1 cellular context compared by ENCODE assay signal in genomic region chr17:78935419-78936323, GRCh38.
TF ChIP-seq lines count a peak whose summit lies in the region.

No MANE protein-coding gene starts in this region.

TF ChIP-seq in HEK293, 187 proteins besides CTCF, POLR2A, EP300 and RAD21 (continued from another document and continues in another):
- peak; percentile 94 for TF ChIP-seq ZIC2 (tag by site-specific recombination; IDR thresholded peaks at IDR 0.05)
- no peak for TF ChIP-seq ZSCAN30 (tag by site-specific recombination; IDR thresholded peaks at IDR 0.05)
- TF ChIP-seq ZNF157 (tag by site-specific recombination; IDR thresholded peaks at IDR 0.05): no peak
- no peak for TF ChIP-seq BCL6B (tag by site-specific recombination; IDR thresholded peaks at IDR 0.05)
- no peak for TF ChIP-seq ZNF148 (tag by site-specific recombination; IDR thresholded peaks at IDR 0.05; ENCODE audit: borderline replicate concordance)
- TF ChIP-seq YY1 (tag by site-specific recombination; IDR thresholded peaks at IDR 0.05): no peak
- TF ChIP-seq ZNF174 (tag by site-specific recombination; IDR thresholded peaks at IDR 0.05): no peak
- TF ChIP-seq ZNF37A (tag by site-specific recombination; IDR thresholded peaks at IDR 0.05): no peak
- TF ChIP-seq ZNF580 (tag by site-specific recombination; IDR thresholded peaks at IDR 0.05): no peak
- TF ChIP-seq SCRT1 (tag by site-specific recombination; IDR thresholded peaks at IDR 0.05; ENCODE audit: borderline replicate concordance): no peak
- TF ChIP-seq ZEB2 (tag by site-specific recombination; IDR thresholded peaks at IDR 0.05): peak; percentile 92
- no peak for TF ChIP-seq ZNF280C (tag by site-specific recombination; IDR thresholded peaks at IDR 0.05)
- TF ChIP-seq ZNF202 (tag by site-specific recombination; IDR thresholded peaks at IDR 0.05; ENCODE audit: borderline replicate concordance): no peak
- TF ChIP-seq ZNF843 (tag by site-specific recombination; IDR thresholded peaks at IDR 0.05): 0 out of 2 replicates have a peak, but pooled peaks have one; percentile 50
- no peak for TF ChIP-seq ZNF704 (tag by site-specific recombination; IDR thresholded peaks at IDR 0.05)
- TF ChIP-seq IKZF3 (tag by site-specific recombination; IDR thresholded peaks at IDR 0.05): no peak
- no peak for TF ChIP-seq ZSCAN18 (tag by site-specific recombination; IDR thresholded peaks at IDR 0.05)
- no peak for TF ChIP-seq ZNF785 (tag by site-specific recombination; IDR thresholded peaks at IDR 0.05)
- TF ChIP-seq ZNF626 (tag by site-specific recombination; IDR thresholded peaks at IDR 0.05): no peak
- no peak for TF ChIP-seq ZNF121 (tag by site-specific recombination; IDR thresholded peaks at IDR 0.05)
- TF ChIP-seq ZFHX2 (tag by site-specific recombination; conservative IDR thresholded peaks at IDR 0.05): no peak
- no peak for TF ChIP-seq ZNF214 (tag by site-specific recombination; IDR thresholded peaks at IDR 0.05; ENCODE audit: borderline replicate concordance)
- no peak for TF ChIP-seq ZNF664 (tag by site-specific recombination; IDR thresholded peaks at IDR 0.05)
- TF ChIP-seq ZSCAN5A (tag by site-specific recombination; IDR thresholded peaks at IDR 0.05): peak; percentile 61; the same call in 1 of the 2 replicates
- no peak for TF ChIP-seq ZNF292 (tag by site-specific recombination; IDR thresholded peaks at IDR 0.05; ENCODE audit: borderline replicate concordance, low read depth)
- no peak for TF ChIP-seq SETDB1 (IDR thresholded peaks at IDR 0.05; ENCODE audit: insufficient read length, low read length)
- no peak for TF ChIP-seq PRDM6 (tag by site-specific recombination; IDR thresholded peaks at IDR 0.05)
- no peak for TF ChIP-seq MYNN (tag by site-specific recombination; IDR thresholded peaks at IDR 0.05; ENCODE audit: borderline replicate concordance)
- no peak for TF ChIP-seq ZNF610 (tag by site-specific recombination; IDR thresholded peaks at IDR 0.05; ENCODE audit: borderline replicate concordance)
- no peak for TF ChIP-seq ZNF404 (tag by site-specific recombination; IDR thresholded peaks at IDR 0.05)
- no peak for TF ChIP-seq ZNF2 (tag by site-specific recombination; IDR thresholded peaks at IDR 0.05)
- TF ChIP-seq ZNF670 (tag by site-specific recombination; IDR thresholded peaks at IDR 0.05; ENCODE audit: low read depth): no peak
- TF ChIP-seq ZSCAN23 (tag by site-specific recombination; IDR thresholded peaks at IDR 0.05): 0 out of 2 replicates have a peak, but pooled peaks have one; percentile 18
- TF ChIP-seq ZBTB48 (tag by site-specific recombination; IDR thresholded peaks at IDR 0.05): 0 out of 2 replicates have a peak, but pooled peaks have one; percentile 52
- TF ChIP-seq MZF1 (tag by site-specific recombination; IDR thresholded peaks at IDR 0.05; ENCODE audit: borderline replicate concordance): no peak
- TF ChIP-seq ZBTB49 (tag by site-specific recombination; IDR thresholded peaks at IDR 0.05; ENCODE audit: low read depth): no peak
- TF ChIP-seq ZNF561 (tag by site-specific recombination; IDR thresholded peaks at IDR 0.05; ENCODE audit: borderline replicate concordance): no peak
- no peak for TF ChIP-seq ZNF747 (tag by site-specific recombination; IDR thresholded peaks at IDR 0.05)
- TF ChIP-seq ZBTB26 (tag by site-specific recombination; optimal IDR thresholded peaks at IDR 0.05): peak; percentile 23
- TF ChIP-seq ZNF449 (tag by site-specific recombination; IDR thresholded peaks at IDR 0.05): no peak
- no peak for TF ChIP-seq ZNF426 (tag by site-specific recombination; IDR thresholded peaks at IDR 0.05)
- TF ChIP-seq GLI2 (tag by site-specific recombination; IDR thresholded peaks at IDR 0.05; ENCODE audit: borderline replicate concordance, low read depth): no peak
- no peak for TF ChIP-seq SALL2 (tag by site-specific recombination; IDR thresholded peaks at IDR 0.05; ENCODE audit: borderline replicate concordance)
- no peak for TF ChIP-seq ZNF155 (tag by site-specific recombination; IDR thresholded peaks at IDR 0.05)
- TF ChIP-seq PRDM1 (tag by site-specific recombination; IDR thresholded peaks at IDR 0.05): 0 out of 2 replicates have a peak, but pooled peaks have one; percentile 13
- TF ChIP-seq ZNF791 (tag by site-specific recombination; IDR thresholded peaks at IDR 0.05): no peak
